25 cellular contexts compared by ENCODE assay signal in genomic region chr3:54931182-54931581, GRCh38. TPM values are rescaled to one million over a fixed set of nuclear protein-coding genes. Genes with fewer than 3 reads are reported as not detected.
DNase-seq lines count a peak whose midpoint lies in the region; ATAC-seq, FAIRE-seq and TF ChIP-seq lines count a peak whose summit lies in the region.
"Had no signal": no experiment of that assay in that cellular context is flagged by ENCODE, and none has a peak within 500 bp of the region (broad histone marks: within the 10 kb centered on the region; RNA-seq: fewer than 3 reads in every experiment).

No MANE protein-coding gene starts in this region.

- no peak for TF ChIP-seq RAD21 in SK-N-SH (IDR thresholded peaks at IDR 0.05; ENCODE audit: low read length)

- no peak overlapping the region for H3K18ac ChIP-seq in neuronal stem cell (ENCODE audit: low read length)

- H3K27ac ChIP-seq in GM23338 (ENCODE audit: low read depth), result no peak overlapping the region
- H3K27ac ChIP-seq in SK-N-SH (ENCODE audit: low read depth in 2 of 2, low read length in 1 of 2), result no peak overlapping the region
- H3K27ac ChIP-seq in neuronal stem cell (replicated peaks; ENCODE audit: low read length), result no peak overlapping the region
- H3K27ac ChIP-seq: SJCRH30, uterus had no signal

- no peak overlapping the region for H3K4me2 ChIP-seq in GM23338
- no peak overlapping the region for H3K4me2 ChIP-seq in SK-N-SH
- no peak overlapping the region for H3K4me2 ChIP-seq in neuronal stem cell (ENCODE audit: insufficient read depth, low read length, poor library complexity, severe bottlenecking)

- no peaks in the 10 kb centered on the region for H3K9me3 Mint-ChIP-seq in GM23338
- H3K9me3 Mint-ChIP-seq: dendritic cell treated with granulocyte-macrophage colony-stimulating factor and Interleukin-4, amounts not matched to agents 40 ng/mL and 50 ng/mL, for 4 days; mesothelial cell of epicardium had no signal

- H2AK5ac ChIP-seq in neuronal stem cell (ENCODE audit: low read depth, low read length), result no peak overlapping the region

- no peak overlapping the region for H2BK15ac ChIP-seq in neuronal stem cell (ENCODE audit: low read length)

- H2BK120ac ChIP-seq in neuronal stem cell (ENCODE audit: low read depth, low read length), result no peak overlapping the region

- H3K79me2 ChIP-seq in GM23338 (replicated peaks; ENCODE audit: insufficient read depth) (no peaks in the 10 kb centered on the region), SK-N-SH (ENCODE audit: insufficient read depth) (no peaks in the 10 kb centered on the region)

- H3K36me3 ChIP-seq in GM23338 (ENCODE audit: insufficient read depth) (no peaks in the 10 kb centered on the region), SK-N-SH (replicated peaks in 1 of 2; ENCODE audit: control insufficient read depth in 1 of 2, insufficient read depth in 2 of 2, low read length in 1 of 2) (no peaks in the 10 kb centered on the region), neuronal stem cell (replicated peaks in 1 of 2; ENCODE audit: control insufficient read depth in 2 of 2, insufficient read depth in 2 of 2, low read length in 2 of 2) (no peaks in the 10 kb centered on the region)
- H3K36me3 ChIP-seq: SJCRH30, uterus had no signal

- H4K20me1 ChIP-seq in GM23338 (replicated peaks; ENCODE audit: insufficient read depth) (no peaks in the 10 kb centered on the region), SK-N-SH (ENCODE audit: insufficient read depth) (no peaks in the 10 kb centered on the region)

- H3K27me3 Mint-ChIP-seq in GM23338 (ENCODE audit: insufficient read depth, low read depth, poor library complexity), result peaks cover 3% of the 10 kb centered on the region
- H3K27me3 Mint-ChIP-seq: CD4-positive, alpha-beta memory T cell had no signal

- H3K27ac Mint-ChIP-seq in GM23338, result no peak overlapping the region
- H3K27ac Mint-ChIP-seq: CD4-positive, alpha-beta memory T cell; dendritic cell treated with granulocyte-macrophage colony-stimulating factor and Interleukin-4, amounts not matched to agents 40 ng/mL and 50 ng/mL, for 4 days; mesothelial cell of epicardium had no signal

- H3K23ac ChIP-seq in neuronal stem cell (ENCODE audit: low read depth, low read length, poor library complexity), result no peak overlapping the region

- no peaks in the 10 kb centered on the region for H3K79me1 ChIP-seq in neuronal stem cell (ENCODE audit: low read depth, low read length)

- no peak overlapping the region for H2BK12ac ChIP-seq in neuronal stem cell (ENCODE audit: low read length)

- H2BK5ac ChIP-seq in neuronal stem cell (ENCODE audit: low read length), result no peak overlapping the region

- H3K14ac ChIP-seq in neuronal stem cell (ENCODE audit: low read length), result no peak overlapping the region

- no peak overlapping the region for H3K4me3 Mint-ChIP-seq in GM23338
- H3K4me3 Mint-ChIP-seq: CD4-positive, alpha-beta memory T cell; dendritic cell treated with granulocyte-macrophage colony-stimulating factor and Interleukin-4, amounts not matched to agents 40 ng/mL and 50 ng/mL, for 4 days; mesothelial cell of epicardium had no signal

- no peak for FAIRE-seq in RCC 7860 (lab: Jason Lieb, UNC)
- FAIRE-seq: H54 had no signal

- peaks cover 7% of the 10 kb centered on the region; the same call in 2 of the 3 replicates for H3K4me1 Mint-ChIP-seq in GM23338
- H3K4me1 Mint-ChIP-seq: CD4-positive, alpha-beta memory T cell had no signal

- H3K9ac ChIP-seq in SK-N-SH (no peak overlapping the region), neuronal stem cell (ENCODE audit: low read depth, low read length, poor library complexity) (no peak overlapping the region)

- peak; percentile 53 for ATAC-seq in GM23338
- no peak for ATAC-seq in HG03025 (IDR thresholded peaks at IDR 0.05; ENCODE audit: low FRiP score, unreplicated experiment)
- ATAC-seq in HG03432 (IDR thresholded peaks at IDR 0.05; ENCODE audit: unreplicated experiment), result no peak
- ATAC-seq: sciatic nerve had no signal

- no peak overlapping the region for H4K91ac ChIP-seq in neuronal stem cell (ENCODE audit: low read depth, low read length, poor library complexity)

- POLR2A ChIA-PET in SK-N-SH (lab: Yijun Ruan, JAX), result no interaction called here

- H3K4me1 ChIP-seq in GM23338 (ENCODE audit: insufficient read depth) (peaks cover 3% of the 10 kb centered on the region; the same call in 1 of the 2 replicates), SK-N-SH (ENCODE audit: control insufficient read depth in 1 of 2, insufficient read depth in 2 of 2, low read depth in 1 of 2, low read length in 1 of 2) (peaks cover 0 to 4% of the 10 kb centered on the region in 2 experiments; a peak in 2 of 4 replicates), neuronal stem cell (ENCODE audit: control insufficient read depth in 2 of 2, insufficient read depth in 1 of 2, low read depth in 1 of 2, low read length in 2 of 2) (peaks cover 12 to 34% of the 10 kb centered on the region in 2 donors)
- H3K4me1 ChIP-seq: uterus had no signal

- H3K27me3 ChIP-seq in GM23338 (ENCODE audit: insufficient read depth) (no peaks in the 10 kb centered on the region), SK-N-SH (ENCODE audit: insufficient read depth) (no peaks in the 10 kb centered on the region), neuronal stem cell (ENCODE audit: control insufficient read depth in 3 of 3, insufficient read depth in 3 of 3, low read depth in 1 of 3, low read length in 3 of 3) (no peaks in the 10 kb centered on the region)
- H3K27me3 ChIP-seq: SJCRH30, uterus had no signal

- H4K8ac ChIP-seq in neuronal stem cell (ENCODE audit: low read depth, low read length), result no peak overlapping the region

- H2AFZ ChIP-seq in GM23338 (no peak overlapping the region), SK-N-SH (ENCODE audit: low read depth) (no peak overlapping the region), neuronal stem cell (ENCODE audit: low read length) (no peak overlapping the region)

- no peak overlapping the region for H3K4me3 ChIP-seq in GM23338
- H3K4me3 ChIP-seq in SK-N-SH (ENCODE audit: low read depth in 2 of 2, low read length in 1 of 2), result no peak overlapping the region
- no peak overlapping the region for H3K4me3 ChIP-seq in neuronal stem cell (ENCODE audit: low read length in 2 of 2)
- H3K4me3 ChIP-seq: SJCRH30, uterus had no signal

- whole genome bisulfite sequencing in SK-N-SH (ENCODE audit: low lambda C conversion rate), result 76% methylated on average over 2 of the region's 4 CpGs
- WGBS in neuronal stem cell (ENCODE audit: extremely low coverage in 2 of 2, insufficient read length in 2 of 2, insufficient replicate concordance in 1 of 2), 2 donors, result no CpG with 5 or more reads among the region's 4 CpGs

- no peaks in the 10 kb centered on the region for H3K9me2 ChIP-seq in GM23338 (ENCODE audit: insufficient read depth)
- no peaks in the 10 kb centered on the region for H3K9me2 ChIP-seq in SK-N-SH

- H3K4ac ChIP-seq in neuronal stem cell (ENCODE audit: low read length), result no peak overlapping the region

- DNase-seq in GM23338 (ENCODE audit: low spot score), result no peak
- DNase-seq in SK-N-SH, result peak; percentile 66
- DNase-seq in globus pallidus (ENCODE audit: low spot score), result peak; percentile 95
- DNase-seq in neuronal stem cell (ENCODE audit: low spot score), result peak; percentile 33
- DNase-seq in MV-4-11 (lab: John Stamatoyannopoulos, UW), result no peak
- DNase-seq in RCC 7860 (ENCODE audit: low spot score), result no peak
- DNase-seq: activated CD4-positive, alpha-beta T cell treated with anti-CD3 and anti-CD28 coated beads for 4 hours; activated naive CD4-positive, alpha-beta T cell; CD4-positive, alpha-beta memory T cell; DMS79 treated with DMSO at 0.1 percent for 48 hours; erythroblast; islet precursor cell; NCI-H1436 treated with DMSO at 0.1 percent for 48 hours; NCI-H446; SJCRH30; T-helper 9 cell; uterus had no signal

- TF ChIP-seq CTCF in GM23338 (conservative IDR thresholded peaks at IDR 0.05; ENCODE audit: low read depth in 2 of 2) (no peak), SK-N-SH (IDR thresholded peaks at IDR 0.05) (no peak)

- H3K9me3 ChIP-seq in SK-N-SH (no peaks in the 10 kb centered on the region), neuronal stem cell (replicated peaks in 1 of 2; ENCODE audit: control insufficient read depth in 2 of 2, insufficient read depth in 1 of 2, low read depth in 1 of 2, low read length in 2 of 2) (peaks cover 0 to 3% of the 10 kb centered on the region in 2 donors)
- H3K9me3 ChIP-seq: SJCRH30, uterus had no signal

- H3F3A ChIP-seq in GM23338 (replicated peaks; ENCODE audit: low read depth) (no peaks in the 10 kb centered on the region), SK-N-SH (replicated peaks; ENCODE audit: insufficient read depth) (no peaks in the 10 kb centered on the region)

- H3K36me3 Mint-ChIP-seq in GM23338 (ENCODE audit: low read depth), result no peaks in the 10 kb centered on the region
- H3K36me3 Mint-ChIP-seq: CD4-positive, alpha-beta memory T cell; mesothelial cell of epicardium had no signal

- CTCF ChIA-PET in SK-N-SH (lab: Yijun Ruan, JAX), result interaction anchor here (2.4 kb wide), 1 partner anchor 993 kb away, joined by 7 read pairs; no protein-coding TSS in a partner anchor

- TF ChIP-seq EP300 in SK-N-SH (IDR thresholded peaks at IDR 0.05; ENCODE audit: borderline replicate concordance in 1 of 2, low read depth in 1 of 2, low read length in 1 of 2), result peak in 1 of 2 experiments; percentile 64; a peak in 1 of 4 replicates

TF ChIP-seq in GM23338, 12 proteins besides CTCF, POLR2A, EP300 and RAD21 (continues in another document):
- no peak for TF ChIP-seq STAT1 (IDR thresholded peaks at IDR 0.05; ENCODE audit: unreplicated experiment)
- TF ChIP-seq ZNF331 (CRISPR knock-in tag; IDR thresholded peaks at IDR 0.05; ENCODE audit: low read depth), result no peak

TF ChIP-seq in SK-N-SH, 30 proteins besides CTCF, POLR2A, EP300 and RAD21 (continues in another document):
- no peak for TF ChIP-seq ZBTB33 (IDR thresholded peaks at IDR 0.05; ENCODE audit: borderline replicate concordance, low read depth)

RNA-seq across cellular contexts. Expression of gene LRTM1, which starts 3.3 kb away (rescaled TPM):
- not detected in 2 replicates for total RNA-seq in GM23338 (2014; rRNA removed; shearing (Covaris generic))
- polyA plus RNA-seq in GM23338 (2016; fragmentation: Nextera tagmentation; extraction: Ambion mirVana) (0.47 TPM in 1 of 2 replicates, not detected in the other), SK-N-SH (2012; rRNA removed) (0.03 TPM in 1 of 2 replicates, not detected in the other)
- not detected in 2 replicates for polyA plus RNA-seq in SK-N-SH (2012; cell fraction: cytosol; rRNA removed)
- not detected in 2 replicates for polyA plus RNA-seq in SK-N-SH (2012; cell fraction: nucleus; rRNA removed)
- not detected for polyA plus RNA-seq in neuronal stem cell (2013, experiment 1 of 2)
- polyA plus RNA-seq in neuronal stem cell (2013, experiment 2 of 2), result not detected
- total RNA-seq: CD4-positive, alpha-beta memory T cell; mesothelial cell of epicardium; omental fat pad; sciatic nerve; uterus had no signal
- polyA plus RNA-seq: AG04450; CD4-positive, alpha-beta memory T cell had no signal

Comparison
In these comparisons a context has a peak if more than half of its experiments do, and no peak if none do; other contexts are left out.
1. DNase-seq: peak in SK-N-SH (single experiment), globus pallidus (single experiment) and neuronal stem cell (single experiment); none in GM23338 (single experiment), MV-4-11 (single experiment) and RCC 7860 (single experiment).